22 cellular contexts compared by ENCODE assay signal in the genomic region with DNA sequence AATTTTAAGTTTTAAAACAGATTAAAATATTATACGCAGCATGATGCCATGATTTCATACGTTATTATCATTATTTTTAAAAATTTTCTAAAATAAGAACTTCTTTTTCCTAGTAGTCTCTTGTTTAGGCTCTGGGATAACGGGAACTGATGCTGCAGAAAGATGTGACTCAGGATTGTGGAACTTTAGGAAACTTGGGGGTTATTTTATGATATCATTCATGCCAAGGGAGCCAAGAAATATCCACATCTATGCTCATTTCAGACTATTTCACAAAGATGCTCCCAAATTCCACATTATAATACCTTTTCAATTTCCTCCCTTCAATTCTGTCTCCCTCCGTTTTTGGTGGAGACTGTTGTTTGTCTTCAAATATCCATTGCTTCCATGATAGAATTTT.
"Had no signal": no experiment of that assay in that cellular context is flagged by ENCODE, and none has a peak within 500 bp of the region (broad histone marks: within the 10 kb centered on the region; RNA-seq: fewer than 3 reads in every experiment).

No MANE protein-coding gene starts in this region.

- H3K27ac Mint-ChIP-seq: activated B cell treated with CpG ODN at 0.5 μM for 24 hours; activated CD4-positive, alpha-beta memory T cell treated with anti-CD3 and anti-CD28 coated beads for 36 hours; activated naive CD8-positive, alpha-beta T cell; endodermal cell; memory B cell; naive thymus-derived CD4-positive, alpha-beta T cell; neural progenitor cell; T-cell; type B pancreatic cell had no signal

- DNase-seq: activated B cell treated with CpG ODN at 0.5 μM for 24 hours; activated CD4-positive, alpha-beta memory T cell treated with anti-CD3 and anti-CD28 coated beads for 36 hours; activated CD4-positive, alpha-beta T cell treated with anti-CD3 and anti-CD28 coated beads for 4 hours; amniotic stem cell; central memory CD4-positive, alpha-beta T cell; dorsolateral prefrontal cortex; endodermal cell; naive thymus-derived CD4-positive, alpha-beta T cell; psoas muscle; right cardiac atrium; stimulated activated CD4-positive, alpha-beta T cell treated with anti-CD3 and anti-CD28 coated beads, Interleukin-15, amount 100 ng/mL, for 24 hours; stimulated activated CD4-positive, alpha-beta T cell treated with anti-CD3 and anti-CD28 coated beads, Interleukin-4, amount 100 ng/mL, for 1 hour; T-cell; T-helper 9 cell; testis had no signal

- H3K27me3 ChIP-seq: hepatocyte, neural progenitor cell, testis had no signal

- H3K9ac ChIP-seq: neural progenitor cell had no signal

- H3K4me1 ChIP-seq: neural progenitor cell, psoas muscle, testis had no signal

- H3K4me1 Mint-ChIP-seq: activated B cell treated with CpG ODN at 0.5 μM for 24 hours; memory B cell; naive thymus-derived CD4-positive, alpha-beta T cell; T-cell had no signal

- H3K9me3 Mint-ChIP-seq: activated B cell treated with CpG ODN at 0.5 μM for 24 hours; activated CD4-positive, alpha-beta memory T cell treated with anti-CD3 and anti-CD28 coated beads for 36 hours; endodermal cell; memory B cell; neural progenitor cell; T-cell; type B pancreatic cell had no signal

- H2AFZ ChIP-seq: hepatocyte, neural progenitor cell had no signal

- H3K4me2 ChIP-seq: hepatocyte, neural progenitor cell had no signal

- H3K4me3 ChIP-seq: dorsolateral prefrontal cortex, hepatocyte, neural progenitor cell, psoas muscle, skin epidermis, testis had no signal

- H3K9me3 ChIP-seq: psoas muscle, testis had no signal

- H3K4me3 Mint-ChIP-seq: activated B cell treated with CpG ODN at 0.5 μM for 24 hours; activated CD4-positive, alpha-beta memory T cell treated with anti-CD3 and anti-CD28 coated beads for 36 hours; activated naive CD8-positive, alpha-beta T cell; endodermal cell; memory B cell; naive thymus-derived CD4-positive, alpha-beta T cell; neural progenitor cell; T-cell; type B pancreatic cell had no signal

- ATAC-seq: left lobe of liver; naive thymus-derived CD4-positive, alpha-beta T cell; psoas muscle; right cardiac atrium; T-cell had no signal

- H3K27ac ChIP-seq: dorsolateral prefrontal cortex, hepatocyte, neural progenitor cell, psoas muscle, skin epidermis, testis had no signal

- H3K36me3 Mint-ChIP-seq: activated CD4-positive, alpha-beta memory T cell treated with anti-CD3 and anti-CD28 coated beads for 36 hours; activated naive CD8-positive, alpha-beta T cell; memory B cell; naive thymus-derived CD4-positive, alpha-beta T cell; neural progenitor cell; T-cell; type B pancreatic cell had no signal

- H3K36me3 ChIP-seq: neural progenitor cell had no signal
